11 cellular contexts compared by ENCODE assay signal in genomic region chrX:28586291-28586690, GRCh38. TPM values are rescaled to one million over a fixed set of nuclear protein-coding genes. Genes with fewer than 3 reads are reported as not detected.
DNase-seq lines count a peak whose midpoint lies in the region; ATAC-seq and TF ChIP-seq lines count a peak whose summit lies in the region.
"Had no signal": no experiment of that assay in that cellular context is flagged by ENCODE, and none has a peak within 500 bp of the region (broad histone marks: within the 10 kb centered on the region; RNA-seq: fewer than 3 reads in every experiment).

No MANE protein-coding gene starts in this region.

- H3K27me3 ChIP-seq in mucosa of rectum (ENCODE audit: control insufficient read depth in 2 of 2, insufficient read depth in 2 of 2, low read length in 2 of 2), result peaks cover 0 to 4% of the 10 kb centered on the region in 2 donors

- no peak overlapping the region for H3K4me3 Mint-ChIP-seq in stimulated activated effector memory CD8-positive, alpha-beta T cell treated with anti-CD3 and anti-CD28 coated beads, Interleukin-12 subunit alpha, Interleukin-12 subunit beta, amount 100 ng/mL, for 72 hours
- H3K4me3 Mint-ChIP-seq: T-cell had no signal

- TF ChIP-seq CTCF in fibroblast of the aortic adventitia (IDR thresholded peaks at IDR 0.05; ENCODE audit: insufficient read depth, low read length), result no peak

- H3K4me3 ChIP-seq in fibroblast of the aortic adventitia (ENCODE audit: low read depth, low read length), result peak overlapping the region; percentile 63
- H3K4me3 ChIP-seq in mucosa of rectum (ENCODE audit: low read length in 2 of 2), result peak overlapping the region; percentile 34 to 39

- no peaks in the 10 kb centered on the region for H3K4me1 Mint-ChIP-seq in stimulated activated effector memory CD8-positive, alpha-beta T cell treated with anti-CD3 and anti-CD28 coated beads, Interleukin-12 subunit alpha, Interleukin-12 subunit beta, amount 100 ng/mL, for 72 hours
- H3K4me1 Mint-ChIP-seq: T-cell had no signal

- no peaks in the 10 kb centered on the region for H3K36me3 Mint-ChIP-seq in stimulated activated effector memory CD8-positive, alpha-beta T cell treated with anti-CD3 and anti-CD28 coated beads, Interleukin-12 subunit alpha, Interleukin-12 subunit beta, amount 100 ng/mL, for 72 hours
- H3K36me3 Mint-ChIP-seq: T-cell had no signal

- no peak overlapping the region for H3K27ac Mint-ChIP-seq in stimulated activated effector memory CD8-positive, alpha-beta T cell treated with anti-CD3 and anti-CD28 coated beads, Interleukin-12 subunit alpha, Interleukin-12 subunit beta, amount 100 ng/mL, for 72 hours
- H3K27ac Mint-ChIP-seq: T-cell had no signal

- no peak overlapping the region for H3K9ac ChIP-seq in mucosa of rectum (ENCODE audit: low read depth in 1 of 2, low read length in 2 of 2)

- ATAC-seq in Right ventricle myocardium inferior, result peak; percentile 78
- no peak for ATAC-seq in stimulated activated effector memory CD8-positive, alpha-beta T cell treated with anti-CD3 and anti-CD28 coated beads, Interleukin-12 subunit alpha, Interleukin-12 subunit beta, amount 100 ng/mL, for 72 hours
- no peak for ATAC-seq in GM21447 (IDR thresholded peaks at IDR 0.05; ENCODE audit: unreplicated experiment)
- ATAC-seq: T-cell had no signal

- intact Hi-C loops in Right ventricle myocardium inferior (cut with DNase I) (loop anchor here (5.0 to 10.0 kb wide), 2 partner anchors 489 to 506 kb away; no protein-coding TSS in a partner anchor), cardiac septum (cut with DNase I) (loop anchor here (5.0 kb wide), 1 partner anchor 501 kb away; no protein-coding TSS in a partner anchor)

- H3K9me3 ChIP-seq in mucosa of rectum (ENCODE audit: control insufficient read depth in 2 of 2, low read length in 2 of 2), result no peaks in the 10 kb centered on the region

- no peaks in the 10 kb centered on the region for H3K9me3 Mint-ChIP-seq in stimulated activated effector memory CD8-positive, alpha-beta T cell treated with anti-CD3 and anti-CD28 coated beads, Interleukin-12 subunit alpha, Interleukin-12 subunit beta, amount 100 ng/mL, for 72 hours
- H3K9me3 Mint-ChIP-seq: T-cell had no signal

- H3K36me3 ChIP-seq in mucosa of rectum (ENCODE audit: control insufficient read depth in 2 of 2, insufficient read depth in 2 of 2, low read length in 2 of 2), result no peaks in the 10 kb centered on the region

- H3K4me1 ChIP-seq in mucosa of rectum (ENCODE audit: control insufficient read depth in 2 of 2, insufficient read depth in 2 of 2, low read length in 2 of 2), result no peaks in the 10 kb centered on the region

- H3K27ac ChIP-seq in mucosa of rectum (ENCODE audit: low read depth in 2 of 2, low read length in 2 of 2), result no peak overlapping the region

- in situ Hi-C loops in ACHN (cut with HindIII; ENCODE audit: low pct_ligation_motif_present, low pct_unique_long_range_greater_than_20kb, low sequenced_read_pairs), result no loop called here

- no peak for DNase-seq in Right ventricle myocardium inferior (ENCODE audit: missing footprints)
- no peak for DNase-seq in cardiac septum (ENCODE audit: low spot score)
- DNase-seq in fibroblast of the aortic adventitia (ENCODE audit: low read depth), result peak; percentile 25
- no peak for DNase-seq in stimulated activated effector memory CD8-positive, alpha-beta T cell treated with anti-CD3 and anti-CD28 coated beads, Interleukin-12 subunit alpha, Interleukin-12 subunit beta, amount 100 ng/mL, for 72 hours (ENCODE audit: low spot score in 2 of 2)
- DNase-seq in activated T-cell treated with anti-CD3 and anti-CD28 coated beads, Interleukin-2, amount 50 U/mL, for 1 hour, result no peak
- DNase-seq in ACHN, result no peak
- DNase-seq: AML-193, NCI-H2029, T-cell had no signal

RNA-seq across cellular contexts. Expression of gene IL1RAPL1, which starts 1.0 kb away (rescaled TPM):
- 4.0 TPM for total RNA-seq in Right ventricle myocardium inferior
- 0.73 TPM for total RNA-seq in cardiac septum
- total RNA-seq in fibroblast of the aortic adventitia (ENCODE audit: low replicate concordance), result 6.0 and 7.1 TPM in 2 replicates
- total RNA-seq: T-cell had no signal
